In genomic region chr3:134236505-134236904, GRCh38 we compare ENCODE assay signal across 9 cellular contexts. TPM values are rescaled to one million over a fixed set of nuclear protein-coding genes. Genes with fewer than 3 reads are reported as not detected.
DNase-seq lines count a peak whose midpoint lies in the region; ATAC-seq and TF ChIP-seq lines count a peak whose summit lies in the region.
"Had no signal": no experiment of that assay in that cellular context is flagged by ENCODE, and none has a peak within 500 bp of the region (broad histone marks: within the 10 kb centered on the region; RNA-seq: fewer than 3 reads in every experiment).

No MANE protein-coding gene starts in this region.

- no peaks in the 10 kb centered on the region for H3K27me3 Mint-ChIP-seq in chondrocyte (ENCODE audit: low read depth)

- no peaks in the 10 kb centered on the region for H3K36me3 Mint-ChIP-seq in chondrocyte (ENCODE audit: low read depth)
- H3K36me3 Mint-ChIP-seq in stimulated activated effector memory CD8-positive, alpha-beta T cell treated with anti-CD3 and anti-CD28 coated beads, Interleukin-12 subunit alpha, Interleukin-12 subunit beta, amount 100 ng/mL, for 72 hours, result no peaks in the 10 kb centered on the region

- peak; percentile 61 for ATAC-seq in GM19324 (IDR thresholded peaks at IDR 0.05; ENCODE audit: low FRiP score, unreplicated experiment)
- peak; percentile 60 for ATAC-seq in HG02981 (IDR thresholded peaks at IDR 0.05; ENCODE audit: unreplicated experiment)
- ATAC-seq in stimulated activated effector memory CD8-positive, alpha-beta T cell treated with anti-CD3 and anti-CD28 coated beads, Interleukin-12 subunit alpha, Interleukin-12 subunit beta, amount 100 ng/mL, for 72 hours, result peak; percentile 47
- no peak for ATAC-seq in HG03520 (IDR thresholded peaks at IDR 0.05; ENCODE audit: unreplicated experiment)
- ATAC-seq: activated CD8-positive, alpha-beta memory T cell treated with anti-CD3 and anti-CD28 coated beads, Interleukin-2, amount 10 ng/mL, durations not matched to agents 7 days and 5 days had no signal

- no peaks in the 10 kb centered on the region for H3K27me3 ChIP-seq in H7 (ENCODE audit: control insufficient read depth, insufficient read depth, low read length)

- H3K9me3 Mint-ChIP-seq in chondrocyte (ENCODE audit: low read depth), result no peaks in the 10 kb centered on the region
- no peaks in the 10 kb centered on the region for H3K9me3 Mint-ChIP-seq in stimulated activated effector memory CD8-positive, alpha-beta T cell treated with anti-CD3 and anti-CD28 coated beads, Interleukin-12 subunit alpha, Interleukin-12 subunit beta, amount 100 ng/mL, for 72 hours

- H3K27ac Mint-ChIP-seq in chondrocyte (ENCODE audit: unreplicated experiment), result peak overlapping the region; percentile 69
- no peak overlapping the region for H3K27ac Mint-ChIP-seq in stimulated activated effector memory CD8-positive, alpha-beta T cell treated with anti-CD3 and anti-CD28 coated beads, Interleukin-12 subunit alpha, Interleukin-12 subunit beta, amount 100 ng/mL, for 72 hours
- H3K27ac Mint-ChIP-seq: activated CD8-positive, alpha-beta memory T cell treated with anti-CD3 and anti-CD28 coated beads, Interleukin-2, amount 10 ng/mL, durations not matched to agents 7 days and 5 days had no signal

- peaks cover 65% of the 10 kb centered on the region for H3K4me1 Mint-ChIP-seq in chondrocyte (ENCODE audit: low read depth)
- H3K4me1 Mint-ChIP-seq in stimulated activated effector memory CD8-positive, alpha-beta T cell treated with anti-CD3 and anti-CD28 coated beads, Interleukin-12 subunit alpha, Interleukin-12 subunit beta, amount 100 ng/mL, for 72 hours, result peaks cover 49% of the 10 kb centered on the region

- H3K4me3 ChIP-seq in H7 (ENCODE audit: insufficient read depth, low read depth, low read length), result no peak overlapping the region

- no peaks in the 10 kb centered on the region for H3K36me3 ChIP-seq in H7 (replicated peaks; ENCODE audit: control insufficient read depth, insufficient read depth, low read length)

- no peak for TF ChIP-seq CTCF in chondrocyte (IDR thresholded peaks at IDR 0.05)

- peak overlapping the region; percentile 3 for H3K4me3 Mint-ChIP-seq in chondrocyte (ENCODE audit: unreplicated experiment)
- no peak overlapping the region for H3K4me3 Mint-ChIP-seq in stimulated activated effector memory CD8-positive, alpha-beta T cell treated with anti-CD3 and anti-CD28 coated beads, Interleukin-12 subunit alpha, Interleukin-12 subunit beta, amount 100 ng/mL, for 72 hours
- H3K4me3 Mint-ChIP-seq: activated CD8-positive, alpha-beta memory T cell treated with anti-CD3 and anti-CD28 coated beads, Interleukin-2, amount 10 ng/mL, durations not matched to agents 7 days and 5 days had no signal

- DNase-seq in chondrocyte (ENCODE audit: low spot score) (no peak), H7 (no peak), NCI-H446 treated with DMSO at 0.1 percent for 48 hours (lab: John Stamatoyannopoulos, UW) (no peak), HPDE6-E6E7 (ENCODE audit: extremely low spot score) (no peak)
- no peak for DNase-seq in stimulated activated effector memory CD8-positive, alpha-beta T cell treated with anti-CD3 and anti-CD28 coated beads, Interleukin-12 subunit alpha, Interleukin-12 subunit beta, amount 100 ng/mL, for 72 hours (ENCODE audit: low spot score in 2 of 2)
- DNase-seq: activated CD8-positive, alpha-beta memory T cell treated with anti-CD3 and anti-CD28 coated beads, Interleukin-2, amount 10 ng/mL, durations not matched to agents 7 days and 5 days had no signal

RNA-seq across cellular contexts. Expression of gene RYK, which starts 14.2 kb away (rescaled TPM):
- 49.6 to 57.8 TPM (median 57.6 TPM) in 3 replicates for total RNA-seq in chondrocyte
- 74.7 and 79.2 TPM in 2 replicates for total RNA-seq in H7 (2014; rRNA removed; shearing (Covaris generic))
